Comparison of ENCODE assay signal across 1 cellular context in genomic region chr5:132489051-132489770, GRCh38.
TF ChIP-seq lines count a peak whose summit lies in the region.

No MANE protein-coding gene starts in this region.

TF ChIP-seq in GM12878, 131 proteins besides CTCF, POLR2A, EP300 and RAD21 (continued from another document):
- peak; percentile 70 for TF ChIP-seq EED (IDR thresholded peaks at IDR 0.05; ENCODE audit: low read depth)
- TF ChIP-seq POLR2AphosphoS5 (IDR thresholded peaks at IDR 0.05; ENCODE audit: low read length): 0 out of 2 replicates have a peak, but pooled peaks have one; percentile 12
- no peak for TF ChIP-seq CBX5 (IDR thresholded peaks at IDR 0.05; ENCODE audit: low read depth)
- 0 out of 2 replicates have a peak, but pooled peaks have one; percentile 4 for TF ChIP-seq PAX5 (IDR thresholded peaks at IDR 0.05; ENCODE audit: borderline replicate concordance, low read depth, low read length)
- TF ChIP-seq E2F4 (IDR thresholded peaks at IDR 0.05; ENCODE audit: low read depth, low read length): no peak
- peak; percentile 56; the same call in 1 of the 2 replicates for TF ChIP-seq IRF4 (IDR thresholded peaks at IDR 0.05; ENCODE audit: low read depth, low read length)
